9 cellular contexts compared by ENCODE assay signal in genomic region chr1:174875306-174875705, GRCh38.
A peak's percentile ranks its signal among the peaks of the same experiment; 100 is the strongest.
DNase-seq lines count a peak whose midpoint lies in the region; ATAC-seq, FAIRE-seq and TF ChIP-seq lines count a peak whose summit lies in the region.
"Had no signal": no experiment of that assay in that cellular context is flagged by ENCODE, and none has a peak within 500 bp of the region (broad histone marks: within the 10 kb centered on the region; RNA-seq: fewer than 3 reads in every experiment).

No MANE protein-coding gene starts in this region.

- intact Hi-C loops in mucosa of descending colon (cut with DNase I, micrococcal nuclease) (loop anchor here in 1 of 2 donors (10.0 kb wide), 1 partner anchor 89 kb away; no protein-coding TSS in a partner anchor), A673 (cut with micrococcal nuclease; ENCODE audit: unreplicated experiment) (no loop called here)

- H3K36me3 Mint-ChIP-seq in activated naive CD8-positive, alpha-beta T cell, result peaks cover 2% of the 10 kb centered on the region

- no peaks in the 10 kb centered on the region for H3K27me3 ChIP-seq in A673 (replicated peaks; ENCODE audit: insufficient read depth, low read depth, low read length, poor library complexity)
- H3K27me3 ChIP-seq: thyroid gland had no signal

- no peak for DNase-seq in GM19239 (ENCODE audit: insufficient read length, low spot score)
- DNase-seq in NCI-H2107 (lab: John Stamatoyannopoulos, UW), result peak; percentile 87
- DNase-seq in mucosa of descending colon, result peak; percentile 79 to 85 (median 80)
- DNase-seq in H4 (ENCODE audit: low spot score), result no peak
- no peak for DNase-seq in A673 (ENCODE audit: low spot score)

- H3K4me1 Mint-ChIP-seq in activated naive CD8-positive, alpha-beta T cell (ENCODE audit: low read depth), result peaks cover 14% of the 10 kb centered on the region

- BruUV-seq in A673 (replicated peaks; lab: Mats Ljungman, UMichigan), result no TSS peak

- POLR2A ChIA-PET in A673 (lab: Charles Lee; ENCODE audit: low non-redundant PET), result no interaction called here

- H3K27ac Mint-ChIP-seq in activated naive CD8-positive, alpha-beta T cell, result no peak overlapping the region

- H3K4me1 ChIP-seq in mucosa of descending colon (ENCODE audit: low read depth) (peaks cover 4% of the 10 kb centered on the region), A673 (ENCODE audit: insufficient read depth, low read length, poor library complexity, severe bottlenecking) (no peaks in the 10 kb centered on the region)
- H3K4me1 ChIP-seq: thyroid gland had no signal

- H3K36me3 ChIP-seq in mucosa of descending colon (ENCODE audit: low read depth) (no peaks in the 10 kb centered on the region), A673 (ENCODE audit: insufficient read depth, low read length, poor library complexity, severe bottlenecking) (no peaks in the 10 kb centered on the region)
- H3K36me3 ChIP-seq: thyroid gland had no signal

- H3K9me3 ChIP-seq in mucosa of descending colon (no peaks in the 10 kb centered on the region), A673 (ENCODE audit: low read depth, low read length, poor library complexity, severe bottlenecking) (no peaks in the 10 kb centered on the region)
- H3K9me3 ChIP-seq: thyroid gland had no signal

- ATAC-seq in mucosa of descending colon, result peak; percentile 94
- ATAC-seq in GM19467 (IDR thresholded peaks at IDR 0.05; ENCODE audit: unreplicated experiment), result no peak
- ATAC-seq in GM18520 (IDR thresholded peaks at IDR 0.05; ENCODE audit: unreplicated experiment), result no peak

- no peak overlapping the region for H3K27ac ChIP-seq in A673 (ENCODE audit: low read depth, low read length, poor library complexity, severe bottlenecking)
- H3K27ac ChIP-seq: thyroid gland had no signal

- H3K9me3 Mint-ChIP-seq in activated naive CD8-positive, alpha-beta T cell (ENCODE audit: low read depth), result no peaks in the 10 kb centered on the region

- peak; percentile 57 for FAIRE-seq in GM19239 (lab: Jason Lieb, UNC)

- peak overlapping the region; percentile 36 for H3K4me3 Mint-ChIP-seq in activated naive CD8-positive, alpha-beta T cell

- CTCF ChIA-PET in A673 (lab: Charles Lee), result no interaction called here

- H3K4me3 ChIP-seq in mucosa of descending colon (no peak overlapping the region), A673 (ENCODE audit: low read depth, low read length, poor library complexity, severe bottlenecking) (no peak overlapping the region)
- H3K4me3 ChIP-seq: thyroid gland had no signal

- H3K27me3 Mint-ChIP-seq in activated naive CD8-positive, alpha-beta T cell, result no peaks in the 10 kb centered on the region

- TF ChIP-seq CTCF in mucosa of descending colon (IDR thresholded peaks at IDR 0.05), result no peak
- no peak for TF ChIP-seq CTCF in A673 (conservative IDR thresholded peaks at IDR 0.05; ENCODE audit: low read depth, low read length)

Comparison
In these comparisons a context has a peak if more than half of its experiments do, and no peak if none do; other contexts are left out.
1. DNase-seq: peak in NCI-H2107 (single experiment) and mucosa of descending colon (3 of 3); none in GM19239 (single experiment), H4 (single experiment) and A673 (single experiment).